Comparison of ENCODE assay signal across 9 cellular contexts in the genomic region with DNA sequence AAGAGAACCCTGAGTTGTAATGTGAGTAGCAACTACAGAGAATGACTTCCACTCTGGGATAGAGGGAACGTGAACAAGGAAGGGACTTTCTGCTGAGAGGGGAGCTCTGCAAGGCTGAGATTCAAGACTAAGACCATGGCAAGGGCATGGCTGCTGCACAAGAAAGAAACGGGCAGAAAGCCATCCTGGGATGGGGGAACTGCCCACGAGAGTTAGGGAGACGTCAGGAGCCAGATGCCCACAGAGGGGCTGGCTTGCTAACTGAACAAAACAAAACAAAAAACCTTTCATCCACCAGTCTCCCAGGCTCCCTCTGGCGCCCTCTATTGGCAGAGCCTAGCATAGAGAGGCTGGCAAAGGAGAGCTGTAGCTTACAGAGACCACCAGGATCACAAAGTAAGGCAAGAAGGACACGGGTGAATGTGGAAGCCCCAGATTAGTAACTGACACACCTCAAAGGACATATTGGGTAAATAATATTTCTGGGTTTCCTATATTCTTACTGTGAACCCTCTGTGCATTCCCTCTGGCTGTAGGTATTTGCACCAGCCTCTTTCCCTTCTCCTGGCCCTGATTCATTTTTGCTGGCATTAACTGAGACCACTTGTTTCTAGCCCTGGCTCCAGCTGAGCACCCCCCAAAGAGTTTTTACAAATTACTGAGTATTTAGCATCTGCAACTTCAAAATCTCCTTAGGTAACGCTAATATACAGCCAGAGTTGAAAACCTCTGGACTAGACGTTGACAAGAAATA.
DNase-seq lines count a peak whose midpoint lies in the region; ATAC-seq and TF ChIP-seq lines count a peak whose summit lies in the region.
"Had no signal": no experiment of that assay in that cellular context is flagged by ENCODE, and none has a peak within 500 bp of the region (broad histone marks: within the 10 kb centered on the region; RNA-seq: fewer than 3 reads in every experiment).

No MANE protein-coding gene starts in this region.

- ATAC-seq in body of pancreas, result peak; percentile 45
- no peak for ATAC-seq in GM18858 (IDR thresholded peaks at IDR 0.05; ENCODE audit: unreplicated experiment)
- ATAC-seq: T-helper 17 cell had no signal

- TF ChIP-seq CTCF in body of pancreas (IDR thresholded peaks at IDR 0.05), result peak; percentile 56 to 89 (median 73)

- DNase-seq in COLO668 (lab: John Stamatoyannopoulos, UW; ENCODE audit: unreplicated experiment) (peak; percentile 26), H7 (peak; percentile 63), NT2/D1 (ENCODE audit: low read depth, low spot score) (peak; percentile 96), body of pancreas (peak; percentile 57 to 74 (median 63)), islet precursor cell (peak; percentile 95)
- peak; percentile 10 to 25 for DNase-seq in stimulated activated CD4-positive, alpha-beta T cell treated with anti-CD3 and anti-CD28 coated beads, Interleukin-15, amount 100 ng/mL, for 48 hours (ENCODE audit: low read depth in 2 of 2)
- DNase-seq in effector memory CD4-positive, alpha-beta T cell, result no peak

- TF ChIP-seq POLR2A in body of pancreas (IDR thresholded peaks at IDR 0.05), result no peak

- H3K4me1 ChIP-seq in NT2/D1 (ENCODE audit: insufficient read depth, insufficient read length), result no peaks in the 10 kb centered on the region
- no peaks in the 10 kb centered on the region for H3K4me1 ChIP-seq in body of pancreas
- H3K4me1 ChIP-seq in effector memory CD4-positive, alpha-beta T cell (ENCODE audit: control insufficient read depth, insufficient read depth, low read length, poor library complexity, severe bottlenecking), result no peaks in the 10 kb centered on the region

- no peaks in the 10 kb centered on the region for H3K27me3 ChIP-seq in H7 (ENCODE audit: control insufficient read depth, insufficient read depth, low read length)
- no peaks in the 10 kb centered on the region for H3K27me3 ChIP-seq in NT2/D1 (ENCODE audit: insufficient read depth, insufficient read length)
- no peaks in the 10 kb centered on the region for H3K27me3 ChIP-seq in body of pancreas
- no peaks in the 10 kb centered on the region for H3K27me3 ChIP-seq in effector memory CD4-positive, alpha-beta T cell (replicated peaks; ENCODE audit: control insufficient read depth, insufficient read depth, low read length, poor library complexity, severe bottlenecking)

- peaks cover 5% of the 10 kb centered on the region; the same call in 1 of the 2 replicates for H3K9me3 ChIP-seq in NT2/D1 (ENCODE audit: insufficient read depth, low read length)
- H3K9me3 ChIP-seq in body of pancreas, result no peaks in the 10 kb centered on the region
- no peaks in the 10 kb centered on the region for H3K9me3 ChIP-seq in effector memory CD4-positive, alpha-beta T cell (ENCODE audit: control insufficient read depth, low read length)

- peak overlapping the region; percentile 14 for H3K9ac ChIP-seq in NT2/D1 (ENCODE audit: insufficient read length, low read depth)

- H3K4me3 ChIP-seq in H7 (ENCODE audit: insufficient read depth, low read depth, low read length), result peak overlapping the region; percentile 19; the same call in 1 of the 2 replicates
- no peak overlapping the region for H3K4me3 ChIP-seq in NT2/D1 (ENCODE audit: insufficient read length, low read depth)
- no peak overlapping the region for H3K4me3 ChIP-seq in body of pancreas
- no peak overlapping the region for H3K4me3 ChIP-seq in effector memory CD4-positive, alpha-beta T cell (ENCODE audit: insufficient read depth, low read depth, low read length, poor library complexity, severe bottlenecking)

- no peak overlapping the region for H3K27ac ChIP-seq in body of pancreas
- H3K27ac ChIP-seq in effector memory CD4-positive, alpha-beta T cell (ENCODE audit: insufficient read depth, low read length, poor library complexity, severe bottlenecking), result no peak overlapping the region

- H3K36me3 ChIP-seq in H7 (replicated peaks; ENCODE audit: control insufficient read depth, insufficient read depth, low read length), result no peaks in the 10 kb centered on the region
- H3K36me3 ChIP-seq in NT2/D1 (ENCODE audit: insufficient read depth, insufficient read length, low read length), result no peaks in the 10 kb centered on the region
- H3K36me3 ChIP-seq in body of pancreas (replicated peaks in 1 of 2; ENCODE audit: insufficient read depth in 1 of 2, low read depth in 2 of 2), result no peaks in the 10 kb centered on the region
- H3K36me3 ChIP-seq in effector memory CD4-positive, alpha-beta T cell (ENCODE audit: control insufficient read depth, insufficient read depth, low read length), result no peaks in the 10 kb centered on the region

- WGBS in body of pancreas, 2 donors, result 21 to 26% methylated on average over 8 of the region's 8 CpGs

- intact Hi-C loops in body of pancreas (cut with DNase I), result no loop called here

Comparison
In these comparisons a context has a peak if more than half of its experiments do, and no peak if none do; other contexts are left out.
1. DNase-seq: peak in COLO668 (single experiment), H7 (single experiment), NT2/D1 (single experiment), body of pancreas (4 of 4), islet precursor cell (single experiment) and stimulated activated CD4-positive, alpha-beta T cell treated with anti-CD3 and anti-CD28 coated beads, Interleukin-15, amount 100 ng/mL, for 48 hours (2 of 2); none in effector memory CD4-positive, alpha-beta T cell (0 of 3).